10 cellular contexts compared by ENCODE assay signal in genomic region chr10:48614481-48615383, GRCh38. TPM values are rescaled to one million over a fixed set of nuclear protein-coding genes. Genes with fewer than 3 reads are reported as not detected.
DNase-seq lines count a peak whose midpoint lies in the region; ATAC-seq, FAIRE-seq and TF ChIP-seq lines count a peak whose summit lies in the region.
"Had no signal": no experiment of that assay in that cellular context is flagged by ENCODE, and none has a peak within 500 bp of the region (broad histone marks: within the 10 kb centered on the region; RNA-seq: fewer than 3 reads in every experiment).

No MANE protein-coding gene starts in this region.

- H3K9ac ChIP-seq in GM12878 (ENCODE audit: control insufficient read depth, insufficient read depth, low read length), result no peak overlapping the region

- 5% methylated on average over 2 of the region's 2 CpGs for WGBS in GM12878 (ENCODE audit: insufficient coverage, insufficient replicate concordance, low lambda C conversion rate, missing lambda C conversion rate)

- H4K20me1 ChIP-seq in GM12878 (ENCODE audit: control insufficient read depth, insufficient read depth), result no peaks in the 10 kb centered on the region

- peak in 1 of 2 donors; percentile 58 for DNase-seq in cardiac muscle cell (ENCODE audit: low read depth in 1 of 2, low spot score in 1 of 2)
- no peak for DNase-seq in cardiac septum (ENCODE audit: low spot score)
- DNase-seq in GM12878 (ENCODE audit: low read depth, low spot score), result peak; percentile 72
- no peak for DNase-seq in type B pancreatic cell (ENCODE audit: extremely low spot score, unreplicated experiment)
- DNase-seq in stimulated activated CD8-positive, alpha-beta memory T cell treated with anti-CD3 and anti-CD28 coated beads, Interleukin-4, amount 100 ng/mL, for 48 hours, result no peak
- no peak for DNase-seq in UCSD-AML1 (lab: John Stamatoyannopoulos, UW; ENCODE audit: unreplicated experiment)
- DNase-seq in iPS-NIHi7 (ENCODE audit: extremely low spot score), result no peak
- DNase-seq: CD4-positive, alpha-beta memory T cell; NCI-H2171 treated with DMSO at 0.1 percent for 48 hours had no signal

- no peaks in the 10 kb centered on the region for H3K9me3 Mint-ChIP-seq in type B pancreatic cell

- peak; percentile 89 for FAIRE-seq in GM12878 (lab: Jason Lieb, UNC)

- no peak for TF ChIP-seq EP300 in GM12878 (IDR thresholded peaks at IDR 0.05; ENCODE audit: borderline replicate concordance in 1 of 2, control insufficient read depth in 1 of 2, low read depth in 2 of 2, low read length in 2 of 2)

- peak overlapping the region; percentile 45 for H3K4me2 ChIP-seq in GM12878 (ENCODE audit: control insufficient read depth, insufficient read depth)

- RAD21 ChIA-PET in GM12878 (lab: Charles Lee; ENCODE audit: unreplicated experiment), result interaction anchor here (0.8 to 3.0 kb wide), 18 partner anchors 9 to 251 kb away, joined by 3 to 38 read pairs (median 5); no protein-coding TSS in a partner anchor

- TF ChIP-seq CTCF in cardiac muscle cell (IDR thresholded peaks at IDR 0.05; ENCODE audit: low read depth, low read length) (peak; percentile 50), GM12878 (IDR thresholded peaks at IDR 0.05 in 2 of 3, conservative IDR thresholded peaks at IDR 0.05 in 1 of 3; ENCODE audit: control insufficient read depth in 2 of 3, extremely low read depth in 1 of 3, insufficient read depth in 1 of 3, low read depth in 3 of 3, low read length in 3 of 3) (peak; percentile 18 to 54 (median 40); a peak in 4 of 6 replicates), type B pancreatic cell (conservative IDR thresholded peaks at IDR 0.05) (peak; percentile 57)

- TF ChIP-seq POLR2A in GM12878 (IDR thresholded peaks at IDR 0.05; ENCODE audit: low read depth, low read length), result no peak

- H3K27ac Mint-ChIP-seq in type B pancreatic cell, result no peak overlapping the region
- H3K27ac Mint-ChIP-seq: CD4-positive, alpha-beta memory T cell had no signal

- H3K79me2 ChIP-seq in GM12878 (ENCODE audit: control insufficient read depth, insufficient read depth, low read length), result no peaks in the 10 kb centered on the region; the same call in 1 of the 2 replicates

- no peak overlapping the region for H3K27ac ChIP-seq in cardiac muscle cell
- peak overlapping the region; percentile 56; the same call in 1 of the 2 replicates for H3K27ac ChIP-seq in GM12878 (ENCODE audit: control insufficient read depth, insufficient read depth)

- in situ Hi-C loops in GM12878 (cut with MboI), result no loop called here

- H3K4me1 ChIP-seq in cardiac muscle cell (ENCODE audit: low read depth) (no peaks in the 10 kb centered on the region), GM12878 (ENCODE audit: control insufficient read depth, insufficient read depth, low read length) (peaks cover 15% of the 10 kb centered on the region)

- peak overlapping the region; percentile 51 for H2AFZ ChIP-seq in GM12878 (ENCODE audit: control insufficient read depth, low read depth, low read length)

- SMC1A ChIA-PET in GM12878 (lab: Charles Lee; ENCODE audit: uncharacterized antibody, unreplicated experiment), result interaction anchor here (0.6 to 3.5 kb wide), 22 partner anchors 9 to 1802 kb away, joined by 3 to 64 read pairs (median 5); no protein-coding TSS in a partner anchor

- H3K27me3 Mint-ChIP-seq in type B pancreatic cell, result peaks cover 30% of the 10 kb centered on the region

- CTCF ChIA-PET in GM12878 (lab: Yijun Ruan, JAX), result interaction anchor here (0.7 to 17.1 kb wide), 25 partner anchors 7 to 713 kb away, joined by 3 to 664 read pairs (median 5); partner anchors contain the start of gene ARHGAP22

- H3K36me3 ChIP-seq in cardiac muscle cell, result no peaks in the 10 kb centered on the region
- no peaks in the 10 kb centered on the region for H3K36me3 ChIP-seq in GM12878 (ENCODE audit: control insufficient read depth in 2 of 2, insufficient read depth in 2 of 2, low read length in 1 of 2)

- ATAC-seq in HG03066 (IDR thresholded peaks at IDR 0.05; ENCODE audit: low read depth, unreplicated experiment), result peak; percentile 61
- ATAC-seq in GM12878, result peak; percentile 81

- H3K4me1 Mint-ChIP-seq in type B pancreatic cell (ENCODE audit: unreplicated experiment), result no peaks in the 10 kb centered on the region
- H3K4me1 Mint-ChIP-seq: CD4-positive, alpha-beta memory T cell had no signal

- H3K27me3 ChIP-seq in cardiac muscle cell (no peaks in the 10 kb centered on the region), GM12878 (replicated peaks in 1 of 2; ENCODE audit: control insufficient read depth in 2 of 2, insufficient read depth in 2 of 2, low read length in 1 of 2) (no peaks in the 10 kb centered on the region)

- no peak overlapping the region for H3K4me3 ChIP-seq in cardiac muscle cell
- H3K4me3 ChIP-seq in GM12878, result peak overlapping the region; percentile 19; the same call in 1 of the 2 replicates

- H3K4me3 Mint-ChIP-seq in type B pancreatic cell, result no peak overlapping the region
- H3K4me3 Mint-ChIP-seq: CD4-positive, alpha-beta memory T cell had no signal

- intact Hi-C loops in cardiac septum (cut with DNase I), result no loop called here
- intact Hi-C loops in GM12878 (cut with micrococcal nuclease; ENCODE audit: unreplicated experiment), result no loop called here

- H3K36me3 Mint-ChIP-seq in type B pancreatic cell, result no peaks in the 10 kb centered on the region
- H3K36me3 Mint-ChIP-seq: CD4-positive, alpha-beta memory T cell had no signal

- H3K9me3 ChIP-seq in cardiac muscle cell (ENCODE audit: low read depth), result no peaks in the 10 kb centered on the region
- H3K9me3 ChIP-seq in GM12878 (replicated peaks; ENCODE audit: control insufficient read depth, insufficient read depth, low read length), result peaks cover 1% of the 10 kb centered on the region; the same call in 1 of the 3 replicates

- POLR2A ChIA-PET in GM12878 (lab: Charles Lee), result interaction anchor here (0.9 to 2.7 kb wide), 6 partner anchors 10 to 53 kb away, joined by 4 to 26 read pairs (median 6); no protein-coding TSS in a partner anchor

- no peak for TF ChIP-seq RAD21 in GM12878 (IDR thresholded peaks at IDR 0.05; ENCODE audit: insufficient read depth, low read depth, low read length)

- BruUV-seq in GM12878 (replicated peaks; lab: Mats Ljungman, UMichigan), result no TSS peak

TF ChIP-seq in GM12878, 131 proteins besides CTCF, POLR2A, EP300 and RAD21:
- no peak for TF ChIP-seq BCL3 (IDR thresholded peaks at IDR 0.05; ENCODE audit: borderline replicate concordance, insufficient read depth, low read depth, low read length, poor library complexity, severe bottlenecking)
- no peak for TF ChIP-seq ESRRA (IDR thresholded peaks at IDR 0.05; ENCODE audit: low read length)
- TF ChIP-seq SPI1 (IDR thresholded peaks at IDR 0.05; ENCODE audit: borderline replicate concordance, insufficient read depth, low read depth, low read length), result no peak
- no peak for TF ChIP-seq ELK1 (IDR thresholded peaks at IDR 0.05; ENCODE audit: low read depth, low read length)
- TF ChIP-seq RFX5 (IDR thresholded peaks at IDR 0.05; ENCODE audit: low read depth, low read length), result no peak

RNA-seq across cellular contexts. Expression of gene ARHGAP22, which starts 9.9 kb away (rescaled TPM):
- total RNA-seq in cardiac muscle cell, result 3.2 and 4.9 TPM in 2 replicates
- polyA plus RNA-seq in cardiac muscle cell, result 1.6 and 7.8 TPM in 2 replicates
- total RNA-seq in cardiac septum, result 4.4 TPM
- total RNA-seq in GM12878 (2013; cell fraction: nucleolus; rRNA removed), result 17.6 and 21.3 TPM in 2 replicates
- total RNA-seq in GM12878 (2014; rRNA removed), result not detected in 2 replicates
- not detected in 2 replicates for total RNA-seq in GM12878 (2014; rRNA removed; fragmentation: Illumina TruSeq; extraction: Trizol)
- total RNA-seq in GM12878 (2021), result 0.18 and 0.45 TPM in 2 replicates
- not detected for polyA plus RNA-seq in GM12878 (2011; ENCODE audit: low read depth)
- 0.61 and 1.0 TPM in 2 replicates for polyA plus RNA-seq in GM12878 (2011; rRNA removed)
- polyA plus RNA-seq in GM12878 (2011; cell fraction: cytosol; rRNA removed), result 0.36 and 0.82 TPM in 2 replicates
- polyA plus RNA-seq in GM12878 (2011; cell fraction: nucleus; rRNA removed), result 2.2 and 2.9 TPM in 2 replicates
- polyA plus RNA-seq in GM12878 (2012), result 0.73 and 0.76 TPM in 2 replicates
- not detected in 2 replicates for polyA plus RNA-seq in GM12878 (2014; fragmentation: Illumina TruSeq; extraction: Trizol)
- under 1 TPM in 1 of 2 experiments, not detected in 1; 0.07 TPM for polyA plus RNA-seq in GM12878 (2014; fragmentation: Nextera tagmentation; extraction: Ambion mirVana)
- 0.08 TPM in 1 of 2 replicates, not detected in the other for polyA plus RNA-seq in GM12878 (2014; rRNA removed)
- polyA plus RNA-seq in GM12878 (2016; fragmentation: Nextera tagmentation; extraction: Ambion mirVana), result under 1 TPM in 1 of 2 experiments, not detected in 1; 0.56 TPM
- 0.73 and 0.88 TPM in 2 replicates for polyA minus RNA-seq in GM12878 (2011; rRNA and poly(A)+ RNA removed)
- not detected in 2 replicates for polyA minus RNA-seq in GM12878 (2011; cell fraction: cytosol; rRNA and poly(A)+ RNA removed)
- polyA minus RNA-seq in GM12878 (2011; cell fraction: nucleus; rRNA and poly(A)+ RNA removed), result 2.8 and 3.5 TPM in 2 replicates
- total RNA-seq in type B pancreatic cell (ENCODE audit: low replicate concordance), result 4.1 and 5.1 TPM in 2 replicates
- polyA plus RNA-seq: CD4-positive, alpha-beta memory T cell had no signal
